1 cellular context compared by ENCODE assay signal in the genomic region with DNA sequence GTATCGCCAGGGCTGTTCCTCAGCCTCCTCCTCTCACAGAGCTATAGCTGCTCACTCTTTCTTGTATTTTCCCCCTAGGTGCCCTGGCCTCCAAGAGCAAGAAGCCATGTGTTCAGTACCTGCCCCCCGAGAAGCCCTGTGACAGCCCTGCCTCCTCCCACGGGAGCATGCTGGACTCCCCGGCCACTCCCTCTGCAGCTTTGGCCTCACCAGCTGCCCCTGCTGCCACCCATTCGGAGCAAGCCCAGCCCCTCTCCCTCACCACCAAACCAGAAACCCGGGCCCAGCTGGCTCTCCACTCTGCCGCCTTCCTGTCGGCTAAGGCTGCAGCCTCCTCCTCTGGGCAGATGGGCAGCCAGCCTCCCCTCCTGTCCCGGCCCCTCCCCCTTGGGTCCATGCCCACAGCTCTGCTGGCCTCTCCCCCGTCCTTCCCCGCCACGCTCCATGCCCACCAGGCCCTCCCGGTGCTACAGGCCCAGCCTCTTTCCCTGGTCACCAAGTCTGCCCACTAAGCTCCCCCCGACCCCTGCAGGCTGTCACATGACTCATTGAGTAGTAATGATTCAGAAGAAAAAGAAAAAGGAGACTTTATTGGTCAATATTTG.
TF ChIP-seq lines count a peak whose summit lies in the region.

No MANE protein-coding gene starts in this region.

TF ChIP-seq in HepG2, 621 proteins besides CTCF, POLR2A, EP300 and RAD21 (continued from another document and continues in another):
- TF ChIP-seq AHDC1 (CRISPR knock-in tag; IDR thresholded peaks at IDR 0.05; ENCODE audit: borderline replicate concordance) (no peak), ZNF207 (IDR thresholded peaks at IDR 0.05; ENCODE audit: borderline replicate concordance) (no peak), CBX5 (CRISPR knock-in tag; IDR thresholded peaks at IDR 0.05; ENCODE audit: borderline replicate concordance) (no peak), POLR2G (IDR thresholded peaks at IDR 0.05; ENCODE audit: low read depth, low read length) (peak; percentile 58), ZNF331 (CRISPR knock-in tag; IDR thresholded peaks at IDR 0.05) (no peak), ZNF768 (CRISPR knock-in tag; IDR thresholded peaks at IDR 0.05) (no peak; the same call in 1 of the 2 replicates), NFAT5 (CRISPR knock-in tag; IDR thresholded peaks at IDR 0.05) (no peak), NR2F1 (CRISPR knock-in tag; IDR thresholded peaks at IDR 0.05) (0 out of 4 replicates have a peak, but pooled peaks of 1 of the 2 experiments have one; percentile 38), ZFY (CRISPR knock-in tag; IDR thresholded peaks at IDR 0.05) (peak; percentile 63), HIVEP1 (CRISPR knock-in tag; IDR thresholded peaks at IDR 0.05) (0 out of 2 replicates have a peak, but pooled peaks have one; percentile 25), ZNF230 (CRISPR knock-in tag; IDR thresholded peaks at IDR 0.05) (0 out of 2 replicates have a peak, but pooled peaks have one; percentile 17), RBAK (CRISPR knock-in tag; IDR thresholded peaks at IDR 0.05) (no peak), MAFK (conservative IDR thresholded peaks at IDR 0.05 in 1 of 2, IDR thresholded peaks at IDR 0.05 in 1 of 2; ENCODE audit: low read length in 2 of 2) (no peak), ZNF281 (CRISPR knock-in tag; IDR thresholded peaks at IDR 0.05; ENCODE audit: borderline replicate concordance) (peak; percentile 68; the same call in 1 of the 2 replicates), ZFP1 (CRISPR knock-in tag; IDR thresholded peaks at IDR 0.05) (no peak), JARID2 (CRISPR knock-in tag; IDR thresholded peaks at IDR 0.05; ENCODE audit: insufficient replicate concordance) (no peak), FLYWCH1 (CRISPR knock-in tag; IDR thresholded peaks at IDR 0.05) (no peak), TBX2 (CRISPR knock-in tag; IDR thresholded peaks at IDR 0.05; ENCODE audit: borderline replicate concordance) (0 out of 2 replicates have a peak, but pooled peaks have one; percentile 17), E2F1 (CRISPR knock-in tag; IDR thresholded peaks at IDR 0.05) (no peak), FOSL2 (CRISPR knock-in tag; IDR thresholded peaks at IDR 0.05) (peak; percentile 72), ZNF543 (CRISPR knock-in tag; IDR thresholded peaks at IDR 0.05) (no peak), ZNF180 (CRISPR knock-in tag; IDR thresholded peaks at IDR 0.05; ENCODE audit: borderline replicate concordance, low read depth) (no peak), XBP1 (CRISPR knock-in tag; IDR thresholded peaks at IDR 0.05) (no peak)
- TF ChIP-seq, protein P1, sequence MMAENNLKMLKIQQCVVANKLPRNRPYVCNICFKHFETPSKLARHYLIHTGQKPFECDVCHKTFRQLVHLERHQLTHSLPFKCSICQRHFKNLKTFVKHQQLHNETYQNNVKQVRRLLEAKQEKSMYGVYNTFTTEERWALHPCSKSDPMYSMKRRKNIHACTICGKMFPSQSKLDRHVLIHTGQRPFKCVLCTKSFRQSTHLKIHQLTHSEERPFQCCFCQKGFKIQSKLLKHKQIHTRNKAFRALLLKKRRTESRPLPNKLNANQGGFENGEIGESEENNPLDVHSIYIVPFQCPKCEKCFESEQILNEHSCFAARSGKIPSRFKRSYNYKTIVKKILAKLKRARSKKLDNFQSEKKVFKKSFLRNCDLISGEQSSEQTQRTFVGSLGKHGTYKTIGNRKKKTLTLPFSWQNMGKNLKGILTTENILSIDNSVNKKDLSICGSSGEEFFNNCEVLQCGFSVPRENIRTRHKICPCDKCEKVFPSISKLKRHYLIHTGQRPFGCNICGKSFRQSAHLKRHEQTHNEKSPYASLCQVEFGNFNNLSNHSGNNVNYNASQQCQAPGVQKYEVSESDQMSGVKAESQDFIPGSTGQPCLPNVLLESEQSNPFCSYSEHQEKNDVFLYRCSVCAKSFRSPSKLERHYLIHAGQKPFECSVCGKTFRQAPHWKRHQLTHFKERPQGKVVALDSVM (CRISPR knock-in tag; IDR thresholded peaks at IDR 0.05) = peak; percentile 91
- TF ChIP-seq, protein P2, sequence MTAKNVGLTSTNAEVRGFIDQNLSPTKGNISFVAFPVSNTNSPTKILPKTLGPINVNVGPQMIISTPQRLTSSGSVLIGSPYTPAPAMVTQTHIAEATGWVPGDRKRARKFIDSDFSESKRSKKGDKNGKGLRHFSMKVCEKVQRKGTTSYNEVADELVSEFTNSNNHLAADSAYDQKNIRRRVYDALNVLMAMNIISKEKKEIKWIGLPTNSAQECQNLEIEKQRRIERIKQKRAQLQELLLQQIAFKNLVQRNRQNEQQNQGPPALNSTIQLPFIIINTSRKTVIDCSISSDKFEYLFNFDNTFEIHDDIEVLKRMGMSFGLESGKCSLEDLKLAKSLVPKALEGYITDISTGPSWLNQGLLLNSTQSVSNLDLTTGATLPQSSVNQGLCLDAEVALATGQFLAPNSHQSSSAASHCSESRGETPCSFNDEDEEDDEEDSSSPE (CRISPR knock-in tag; IDR thresholded peaks at IDR 0.05) = no peak
- TF ChIP-seq, protein P3, sequence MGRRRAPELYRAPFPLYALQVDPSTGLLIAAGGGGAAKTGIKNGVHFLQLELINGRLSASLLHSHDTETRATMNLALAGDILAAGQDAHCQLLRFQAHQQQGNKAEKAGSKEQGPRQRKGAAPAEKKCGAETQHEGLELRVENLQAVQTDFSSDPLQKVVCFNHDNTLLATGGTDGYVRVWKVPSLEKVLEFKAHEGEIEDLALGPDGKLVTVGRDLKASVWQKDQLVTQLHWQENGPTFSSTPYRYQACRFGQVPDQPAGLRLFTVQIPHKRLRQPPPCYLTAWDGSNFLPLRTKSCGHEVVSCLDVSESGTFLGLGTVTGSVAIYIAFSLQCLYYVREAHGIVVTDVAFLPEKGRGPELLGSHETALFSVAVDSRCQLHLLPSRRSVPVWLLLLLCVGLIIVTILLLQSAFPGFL (CRISPR knock-in tag; IDR thresholded peaks at IDR 0.05) = no peak
- TF ChIP-seq, protein P4, sequence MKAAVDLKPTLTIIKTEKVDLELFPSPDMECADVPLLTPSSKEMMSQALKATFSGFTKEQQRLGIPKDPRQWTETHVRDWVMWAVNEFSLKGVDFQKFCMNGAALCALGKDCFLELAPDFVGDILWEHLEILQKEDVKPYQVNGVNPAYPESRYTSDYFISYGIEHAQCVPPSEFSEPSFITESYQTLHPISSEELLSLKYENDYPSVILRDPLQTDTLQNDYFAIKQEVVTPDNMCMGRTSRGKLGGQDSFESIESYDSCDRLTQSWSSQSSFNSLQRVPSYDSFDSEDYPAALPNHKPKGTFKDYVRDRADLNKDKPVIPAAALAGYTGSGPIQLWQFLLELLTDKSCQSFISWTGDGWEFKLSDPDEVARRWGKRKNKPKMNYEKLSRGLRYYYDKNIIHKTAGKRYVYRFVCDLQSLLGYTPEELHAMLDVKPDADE (CRISPR knock-in tag; IDR thresholded peaks at IDR 0.05) = no peak
